In genomic region chr17:36094746-36095145, GRCh38 we compare ENCODE assay signal across 17 cellular contexts. TPM values are rescaled to one million over a fixed set of nuclear protein-coding genes. Genes with fewer than 3 reads are reported as not detected.
DNase-seq lines count a peak whose midpoint lies in the region; ATAC-seq lines count a peak whose summit lies in the region.
"Had no signal": no experiment of that assay in that cellular context is flagged by ENCODE, and none has a peak within 500 bp of the region (broad histone marks: within the 10 kb centered on the region; RNA-seq: fewer than 3 reads in every experiment).

No MANE protein-coding gene starts in this region.

- no peaks in the 10 kb centered on the region for H3K36me3 Mint-ChIP-seq in stimulated activated naive CD8-positive, alpha-beta T cell treated with anti-CD3 and anti-CD28 coated beads, Interleukin-15, Interleukin-2, amounts not matched to agents 100 ng/mL and 50 ng/mL, for 24 hours (ENCODE audit: low read depth)
- peaks cover 13 to 25% (median 19%) of the 10 kb centered on the region in 3 donors for H3K36me3 Mint-ChIP-seq in immature natural killer cell
- H3K36me3 Mint-ChIP-seq: CD4-positive, CD25-positive, alpha-beta regulatory T cell had no signal

- H3K4me3 Mint-ChIP-seq in stimulated activated naive CD8-positive, alpha-beta T cell treated with anti-CD3 and anti-CD28 coated beads, Interleukin-15, Interleukin-2, amounts not matched to agents 100 ng/mL and 50 ng/mL, for 24 hours: no peak overlapping the region
- peak overlapping the region; percentile 2 to 68 (median 36) for H3K4me3 Mint-ChIP-seq in immature natural killer cell
- H3K4me3 Mint-ChIP-seq: CD4-positive, CD25-positive, alpha-beta regulatory T cell had no signal

- peak overlapping the region; percentile 3 for H3K27ac Mint-ChIP-seq in stimulated activated naive CD8-positive, alpha-beta T cell treated with anti-CD3 and anti-CD28 coated beads, Interleukin-15, Interleukin-2, amounts not matched to agents 100 ng/mL and 50 ng/mL, for 24 hours
- peak overlapping the region; percentile 29 to 81 (median 68) for H3K27ac Mint-ChIP-seq in immature natural killer cell

- ATAC-seq in stimulated activated naive CD8-positive, alpha-beta T cell treated with anti-CD3 and anti-CD28 coated beads, Interleukin-15, Interleukin-2, amounts not matched to agents 100 U/mL and 50 U/mL, for 24 hours: no peak
- no peak for ATAC-seq in HG03159 (IDR thresholded peaks at IDR 0.05; ENCODE audit: unreplicated experiment)
- ATAC-seq in GM21737 (IDR thresholded peaks at IDR 0.05; ENCODE audit: unreplicated experiment): no peak
- ATAC-seq: HepG2 had no signal

- no peaks in the 10 kb centered on the region for H3K9me3 Mint-ChIP-seq in stimulated activated naive CD8-positive, alpha-beta T cell treated with anti-CD3 and anti-CD28 coated beads, Interleukin-15, Interleukin-2, amounts not matched to agents 100 ng/mL and 50 ng/mL, for 24 hours
- H3K9me3 Mint-ChIP-seq in immature natural killer cell: no peaks in the 10 kb centered on the region

- H3K27me3 Mint-ChIP-seq in stimulated activated naive CD8-positive, alpha-beta T cell treated with anti-CD3 and anti-CD28 coated beads, Interleukin-15, Interleukin-2, amounts not matched to agents 100 ng/mL and 50 ng/mL, for 24 hours: peaks cover 6% of the 10 kb centered on the region
- H3K27me3 Mint-ChIP-seq in immature natural killer cell (ENCODE audit: low read depth in 3 of 3): peaks cover 9 to 10% (median 10%) of the 10 kb centered on the region in 3 donors

- peaks cover 86% of the 10 kb centered on the region for H3K4me1 Mint-ChIP-seq in stimulated activated naive CD8-positive, alpha-beta T cell treated with anti-CD3 and anti-CD28 coated beads, Interleukin-15, Interleukin-2, amounts not matched to agents 100 ng/mL and 50 ng/mL, for 24 hours (ENCODE audit: low read depth)
- peaks cover 77 to 96% of the 10 kb centered on the region in 2 donors for H3K4me1 Mint-ChIP-seq in immature natural killer cell
- H3K4me1 Mint-ChIP-seq: CD4-positive, CD25-positive, alpha-beta regulatory T cell had no signal

- no peak for DNase-seq in stimulated activated naive CD8-positive, alpha-beta T cell treated with anti-CD3 and anti-CD28 coated beads, Interleukin-15, Interleukin-2, amounts not matched to agents 100 U/mL and 50 U/mL, for 24 hours
- DNase-seq in SKM-1 (lab: John Stamatoyannopoulos, UW; ENCODE audit: unreplicated experiment) (peak; percentile 27), immature natural killer cell (peak in 1 of 3 donors; percentile 45), NCI-H82 treated with DMSO at 0.1 percent for 48 hours (lab: John Stamatoyannopoulos, UW; ENCODE audit: unreplicated experiment) (no peak)
- DNase-seq: ACHN; AML-193; CD4-positive, CD25-positive, alpha-beta regulatory T cell; DMS53; KG1; NCI-H1092; NCI-H146; NCI-H2081 treated with DMSO at 0.1 percent for 48 hours; NCI-H524 had no signal

RNA-seq across cellular contexts. Expression of gene CCL3, which starts 4.8 kb away (rescaled TPM):
- polyA plus RNA-seq in immature natural killer cell: 100 to 1,000 TPM; 120 to 149 (median 128) TPM
- polyA plus RNA-seq: HepG2 had no signal

RNA-seq across cellular contexts. Expression of gene CCL4, which starts 8.9 kb away (rescaled TPM):
- 1,000 to 10,000 TPM in 1 of 3 donors, 100 to 1,000 TPM in 2; 748 to 1,008 (median 970) TPM for polyA plus RNA-seq in immature natural killer cell
- polyA plus RNA-seq: HepG2 had no signal

RNA-seq across cellular contexts. Expression of gene CCL18, which starts 30.7 kb away (rescaled TPM):
- under 1 TPM in 1 of 3 donors, not detected in 2; 0.24 TPM for polyA plus RNA-seq in immature natural killer cell
- polyA plus RNA-seq: CD4-positive, CD25-positive, alpha-beta regulatory T cell; HepG2 had no signal
